ENCODE assay signal across 1 cellular context in genomic region chr10:80517416-80518142, GRCh38.
TF ChIP-seq lines count a peak whose summit lies in the region.

No MANE protein-coding gene starts in this region.

TF ChIP-seq in K562, 482 proteins besides CTCF, POLR2A, EP300 and RAD21:
- TF ChIP-seq YY1 (IDR thresholded peaks at IDR 0.05; ENCODE audit: borderline replicate concordance in 1 of 3, control insufficient read depth in 1 of 3, extremely low read depth in 1 of 3, insufficient read depth in 3 of 3, insufficient read length in 1 of 3, insufficient replicate concordance in 2 of 3, low read depth in 1 of 3, low read length in 2 of 3) (no peak), ZNF79 (CRISPR knock-in tag; IDR thresholded peaks at IDR 0.05; ENCODE audit: low read depth) (no peak), ZNF785 (CRISPR knock-in tag; IDR thresholded peaks at IDR 0.05) (no peak), POLR2G (IDR thresholded peaks at IDR 0.05; ENCODE audit: low read depth, low read length) (peak; percentile 38; the same call in 1 of the 2 replicates)
